25 cellular contexts compared by ENCODE assay signal in the genomic region with DNA sequence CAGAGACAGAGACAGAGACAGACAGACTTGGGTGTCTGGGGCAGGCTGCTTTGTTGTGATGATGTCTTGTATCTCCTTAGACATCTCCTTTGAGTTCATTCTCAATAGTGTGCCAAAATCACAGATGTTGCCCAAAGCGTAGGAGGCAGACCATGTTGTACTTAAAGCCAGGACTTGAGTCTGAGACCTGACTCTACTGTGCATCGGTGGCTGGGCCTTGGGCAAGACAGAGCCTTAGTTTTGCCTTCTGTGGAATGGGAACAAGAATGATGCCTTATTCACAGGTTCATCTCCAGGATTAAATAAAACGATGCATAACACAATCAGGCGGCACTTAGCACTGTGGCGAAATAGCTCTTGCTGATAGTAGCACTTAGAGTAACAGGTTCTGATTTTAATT.
"Had no signal": no experiment of that assay in that cellular context is flagged by ENCODE, and none has a peak within 500 bp of the region (broad histone marks: within the 10 kb centered on the region; RNA-seq: fewer than 3 reads in every experiment).

No MANE protein-coding gene starts in this region.

- H3K4me1 ChIP-seq: colonic mucosa, esophagus squamous epithelium, gastrocnemius medialis, heart right ventricle, left lung, lower lobe of right lung had no signal

- H3K36me3 ChIP-seq: colonic mucosa, esophagus squamous epithelium, gastrocnemius medialis, heart right ventricle, left lung, lower lobe of right lung had no signal

- H3K27ac ChIP-seq: colonic mucosa, epithelial cell of prostate, esophagus squamous epithelium, gastrocnemius medialis, heart right ventricle, left lung, lower lobe of right lung had no signal

- H3K27me3 ChIP-seq: colonic mucosa, gastrocnemius medialis, left lung had no signal

- ATAC-seq: effector memory CD8-positive, alpha-beta T cell; esophagus mucosa; gastrocnemius medialis; heart right ventricle; left cardiac atrium; left lung; left ventricle myocardium superior; lower lobe of right lung; mucosa of descending colon had no signal

- H3K9me3 ChIP-seq: colonic mucosa, gastrocnemius medialis, lower lobe of right lung, mucosa of descending colon had no signal

- H3K4me3 ChIP-seq: colonic mucosa, esophagus squamous epithelium, gastrocnemius medialis, heart right ventricle, left lung, lower lobe of right lung, mucosa of descending colon had no signal

- DNase-seq: colonic mucosa; cortex of kidney; effector CD8-positive, alpha-beta T cell; effector memory CD8-positive, alpha-beta T cell; endodermal cell; erythroblast; esophagus squamous epithelium; foreskin fibroblast; foreskin melanocyte; gastrocnemius medialis; glutamatergic neuron; heart right ventricle; hippocampal formation; left cardiac atrium; left lung; left ventricle myocardium superior; lower lobe of right lung; mesendoderm; mucosa of descending colon; naive B cell had no signal

- FAIRE-seq: endometrium, islet of Langerhans, keratinocyte had no signal
